ENCODE assay signal across 19 cellular contexts in the genomic region with DNA sequence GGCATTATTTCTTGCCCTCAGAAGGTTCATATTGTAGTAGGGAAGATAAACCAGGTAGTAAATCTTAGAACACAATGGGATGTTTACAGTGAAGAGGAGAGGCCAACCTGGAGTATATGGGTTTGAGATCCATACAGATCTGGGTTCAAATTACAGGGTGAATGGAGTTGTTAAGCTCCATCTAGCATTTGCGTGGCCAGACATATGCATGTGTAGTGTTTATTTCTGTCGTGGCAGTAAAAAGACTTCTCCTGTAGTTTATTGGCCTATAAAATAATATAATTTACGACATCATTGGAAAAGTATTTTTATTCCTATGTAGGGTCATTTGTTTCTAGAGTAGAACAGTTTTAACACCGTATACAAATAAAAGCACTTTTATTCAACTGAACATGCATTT. TPM values are rescaled to one million over a fixed set of nuclear protein-coding genes. Genes with fewer than 3 reads are reported as not detected.
DNase-seq lines count a peak whose midpoint lies in the region; ATAC-seq lines count a peak whose summit lies in the region.
"Had no signal": no experiment of that assay in that cellular context is flagged by ENCODE, and none has a peak within 500 bp of the region (broad histone marks: within the 10 kb centered on the region; RNA-seq: fewer than 3 reads in every experiment).

No MANE protein-coding gene starts in this region.

- H3K4me1 ChIP-seq in Karpas-422 (ENCODE audit: low read length), result peaks cover 74% of the 10 kb centered on the region
- H3K4me1 ChIP-seq: SJCRH30 had no signal

- peak overlapping the region; percentile 72 for H3K27ac Mint-ChIP-seq in memory B cell
- H3K27ac Mint-ChIP-seq: activated T-helper 2 cell treated with anti-CD3 and anti-CD28 coated beads, Interferon-gamma antibody, Interleukin-2, Interleukin-4, amounts not matched to agents 10 μg/mL and 5 μg/mL and 100 μg/mL, durations not matched to agents 14 hours and 24 hours and 36 hours; progenitor cell of endocrine pancreas had no signal

- H3K4me2 ChIP-seq in Karpas-422 (ENCODE audit: low read depth, low read length, poor library complexity, severe bottlenecking), result no peak overlapping the region
- H3K4me2 ChIP-seq: BLaER1 treated with 17β-estradiol and CSF1 and Interleukin-3, amounts not matched to agents 10 nM and 100 nM had no signal

- H3K9me3 Mint-ChIP-seq in memory B cell, result no peaks in the 10 kb centered on the region
- H3K9me3 Mint-ChIP-seq: activated T-helper 2 cell treated with anti-CD3 and anti-CD28 coated beads, Interferon-gamma antibody, Interleukin-2, Interleukin-4, amounts not matched to agents 10 μg/mL and 5 μg/mL and 100 μg/mL, durations not matched to agents 14 hours and 24 hours and 36 hours; naive thymus-derived CD4-positive, alpha-beta T cell had no signal

- no peak overlapping the region for H2AFZ ChIP-seq in Karpas-422 (ENCODE audit: low read length)

- ATAC-seq in memory B cell (ENCODE audit: low read depth) (no peak), Right ventricle myocardium inferior (no peak), GM21619 (IDR thresholded peaks at IDR 0.05; ENCODE audit: unreplicated experiment) (no peak), HG03097 (IDR thresholded peaks at IDR 0.05; ENCODE audit: low FRiP score, unreplicated experiment) (no peak)
- ATAC-seq: naive thymus-derived CD4-positive, alpha-beta T cell had no signal

- H3K9ac ChIP-seq in Karpas-422 (ENCODE audit: low read length), result no peak overlapping the region
- H3K9ac ChIP-seq: BLaER1 treated with 17β-estradiol and CSF1 and Interleukin-3, amounts not matched to agents 10 nM and 100 nM had no signal

- H3K36me3 Mint-ChIP-seq in memory B cell, result peaks cover 14% of the 10 kb centered on the region

- no peaks in the 10 kb centered on the region for H3K27me3 ChIP-seq in Karpas-422 (ENCODE audit: low read length)
- H3K27me3 ChIP-seq: BLaER1 treated with 17β-estradiol and CSF1 and Interleukin-3, amounts not matched to agents 10 nM and 100 nM; SJCRH30; tibial nerve had no signal

- no peaks in the 10 kb centered on the region for H3K27me3 Mint-ChIP-seq in memory B cell
- H3K27me3 Mint-ChIP-seq: naive thymus-derived CD4-positive, alpha-beta T cell; progenitor cell of endocrine pancreas had no signal

- H3K36me3 ChIP-seq in Karpas-422 (ENCODE audit: insufficient read depth, low read length), result no peaks in the 10 kb centered on the region; the same call in 1 of the 2 replicates
- H3K36me3 ChIP-seq: tibial nerve had no signal

- H3K4me1 Mint-ChIP-seq in memory B cell, result peaks cover 50% of the 10 kb centered on the region

- no peaks in the 10 kb centered on the region for H3K9me2 ChIP-seq in Karpas-422 (replicated peaks; ENCODE audit: insufficient read depth, low read length)

- peaks cover 91% of the 10 kb centered on the region for H3K79me2 ChIP-seq in Karpas-422 (ENCODE audit: low read length)

- intact Hi-C loops in Right ventricle myocardium inferior (cut with DNase I), result no loop called here

- no peak overlapping the region for H3K4me3 ChIP-seq in Karpas-422 (ENCODE audit: low read length)
- H3K4me3 ChIP-seq: BLaER1 treated with 17β-estradiol and CSF1 and Interleukin-3, amounts not matched to agents 10 nM and 100 nM; SJCRH30; tibial nerve had no signal

- H4K20me1 ChIP-seq in Karpas-422 (ENCODE audit: insufficient read depth, low read depth, low read length), result no peaks in the 10 kb centered on the region

- H3K27ac ChIP-seq in Karpas-422 (ENCODE audit: low read length) (0 out of 2 replicates have a peak overlapping the region, but pooled peaks have one; percentile 48), angular gyrus (ENCODE audit: low read depth, low read length) (peak overlapping the region; percentile 62), temporal lobe (ENCODE audit: low read depth, low read length) (peak overlapping the region; percentile 95)
- H3K27ac ChIP-seq: BLaER1 treated with 17β-estradiol and CSF1 and Interleukin-3, amounts not matched to agents 10 nM and 100 nM; SJCRH30; tibial nerve had no signal

- H3K4me3 Mint-ChIP-seq in memory B cell, result no peak overlapping the region
- H3K4me3 Mint-ChIP-seq: naive thymus-derived CD4-positive, alpha-beta T cell had no signal

- H3K9me3 ChIP-seq in Karpas-422 (ENCODE audit: low read length), result no peaks in the 10 kb centered on the region
- H3K9me3 ChIP-seq: SJCRH30, tibial nerve had no signal

- DNase-seq in Karpas-422 (no peak), memory B cell (ENCODE audit: low spot score in 2 of 2) (no peak), Right ventricle myocardium inferior (ENCODE audit: missing footprints) (no peak)
- DNase-seq: activated CD4-positive, CD25-positive, alpha-beta regulatory T cell treated with anti-CD3 and anti-CD28 coated beads, Interleukin-2, amount 50 U/mL, for 72 hours; cerebellar nuclear complex; DMS 273 treated with DMSO at 0.1 percent for 48 hours; left ventricle myocardium superior; naive thymus-derived CD4-positive, alpha-beta T cell; NCI-H345; SJCRH30; T1000 had no signal

RNA-seq across cellular contexts. Expression of a gene that starts 25.2 kb away (rescaled TPM):
- 112 and 124 TPM in 2 replicates for total RNA-seq in Karpas-422 (2014; rRNA removed; shearing (Covaris generic); ENCODE audit: low replicate concordance)
- total RNA-seq in temporal lobe, result 769 TPM
- total RNA-seq in Right ventricle myocardium inferior, result 94.9 TPM
